1 cellular context compared by ENCODE assay signal in genomic region chr1:184050631-184051030, GRCh38.
TF ChIP-seq lines count a peak whose summit lies in the region.

No MANE protein-coding gene starts in this region.

TF ChIP-seq in endothelial cell of umbilical vein, 7 proteins besides CTCF, POLR2A, EP300 and RAD21 (continued from another document):
- TF ChIP-seq POLR2AphosphoS5 (IDR thresholded peaks at IDR 0.05; ENCODE audit: insufficient read depth, low read depth, low read length) (no peak), MYC (IDR thresholded peaks at IDR 0.05; ENCODE audit: low read depth, low read length) (no peak)
